ENCODE assay signal across 20 cellular contexts in the genomic region with DNA sequence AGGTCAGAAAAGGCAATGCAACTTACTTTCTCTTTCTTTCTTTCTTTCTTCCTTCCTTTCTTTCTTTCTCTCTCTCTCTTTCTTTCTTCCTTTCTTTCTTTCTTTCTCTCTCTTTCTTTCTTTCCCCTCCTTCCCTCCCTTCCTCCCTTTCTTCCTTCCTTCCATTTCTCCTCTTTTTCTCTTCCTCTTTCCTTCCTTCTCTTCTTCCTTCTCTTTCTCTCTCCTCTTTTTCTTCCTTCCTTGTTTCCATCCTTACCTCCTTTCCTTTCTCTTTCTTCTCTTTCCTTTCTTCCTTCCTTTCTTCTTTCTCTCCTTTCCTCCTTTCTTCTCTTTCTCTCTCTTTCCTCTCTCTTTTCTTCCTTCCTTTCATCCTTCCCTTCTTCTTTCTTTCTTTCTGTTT.
"Had no signal": no experiment of that assay in that cellular context is flagged by ENCODE, and none has a peak within 500 bp of the region (broad histone marks: within the 10 kb centered on the region; RNA-seq: fewer than 3 reads in every experiment).

No MANE protein-coding gene starts in this region.

- H3K4me3 ChIP-seq: MG63, SJSA1, SK-N-MC had no signal

- H3K27ac ChIP-seq: HL-60, SJSA1, SK-N-MC had no signal

- FAIRE-seq: HTR-8/SVneo, RCC 7860 had no signal

- H3K27me3 ChIP-seq: MG63, SJSA1 had no signal

- H3K9me3 ChIP-seq: MG63 had no signal

- H3K4me1 ChIP-seq: SJSA1 had no signal

- H3K36me3 ChIP-seq: MG63, SJSA1 had no signal

- DNase-seq: Karpas-422, KG1, MG63, NCI-H1092, NCI-H1105 treated with DMSO at 0.1 percent for 48 hours, NCI-H1417 treated with DMSO at 0.1 percent for 48 hours, NCI-H1694 treated with DMSO at 0.1 percent for 48 hours, NCI-H1930, NCI-H2227 treated with DMSO at 0.1 percent for 48 hours, NCI-H524, NCI-H526 treated with DMSO at 0.1 percent for 48 hours, NCI-H748 treated with DMSO at 0.1 percent for 48 hours, Right ventricle myocardium superior, RPMI8226, SIG-M5 had no signal
